ENCODE assay signal across 15 cellular contexts in genomic region chr5:83095163-83095972, GRCh38. TPM values are rescaled to one million over a fixed set of nuclear protein-coding genes. Genes with fewer than 3 reads are reported as not detected.
DNase-seq lines count a peak whose midpoint lies in the region; ATAC-seq, FAIRE-seq and TF ChIP-seq lines count a peak whose summit lies in the region.
"Had no signal": no experiment of that assay in that cellular context is flagged by ENCODE, and none has a peak within 500 bp of the region (broad histone marks: within the 10 kb centered on the region; RNA-seq: fewer than 3 reads in every experiment).

No MANE protein-coding gene starts in this region.

- TF ChIP-seq EP300 in SK-N-SH (IDR thresholded peaks at IDR 0.05; ENCODE audit: borderline replicate concordance in 1 of 2, low read depth in 1 of 2, low read length in 1 of 2): no peak

- CTCF ChIA-PET in SK-N-SH (lab: Yijun Ruan, JAX): no interaction called here

- DNase-seq in cardiac muscle cell (ENCODE audit: low read depth in 1 of 2, low spot score in 1 of 2): peak in 1 of 2 donors; percentile 23
- no peak for DNase-seq in Right ventricle myocardium inferior (ENCODE audit: missing footprints)
- no peak for DNase-seq in SK-N-SH
- no peak for DNase-seq in mesenchymal stem cell
- DNase-seq in urothelium cell line (ENCODE audit: low spot score): peak; percentile 6
- no peak for DNase-seq in OCI-M1 (lab: John Stamatoyannopoulos, UW)
- DNase-seq in SKM-1 treated with dmso at 0.1 percent for 144 hours (lab: John Stamatoyannopoulos, UW; ENCODE audit: unreplicated experiment): no peak
- DNase-seq in kidney glomerular epithelial cell (lab: John Stamatoyannopoulos, UW): no peak
- DNase-seq: C1 segment of cervical spinal cord, H7, NCI-H1092, NCI-H1694, NCI-H2107, Peyer's patch, SIG-M5 had no signal

- peak overlapping the region; percentile 47; the same call in 1 of the 2 replicates for H2AFZ ChIP-seq in SK-N-SH (ENCODE audit: low read depth)
- H2AFZ ChIP-seq in mesenchymal stem cell (ENCODE audit: low read depth, low read length): no peak overlapping the region

- no peaks in the 10 kb centered on the region for H3K27me3 ChIP-seq in cardiac muscle cell
- no peaks in the 10 kb centered on the region for H3K27me3 ChIP-seq in SK-N-SH (ENCODE audit: insufficient read depth)
- H3K27me3 ChIP-seq in mesenchymal stem cell (ENCODE audit: control insufficient read depth in 1 of 2, insufficient read depth in 1 of 2, low read length in 2 of 2): no peaks in the 10 kb centered on the region
- H3K27me3 ChIP-seq: Peyer's patch had no signal

- no peak overlapping the region for H4K8ac ChIP-seq in mesenchymal stem cell (ENCODE audit: low read length)

- no peak for FAIRE-seq in urothelium cell line (lab: Jason Lieb, UNC)

- H3K9me2 ChIP-seq in SK-N-SH: no peaks in the 10 kb centered on the region

- no peak for TF ChIP-seq RAD21 in SK-N-SH (IDR thresholded peaks at IDR 0.05; ENCODE audit: low read length)

- WGBS in SK-N-SH (ENCODE audit: low lambda C conversion rate): 60% methylated on average over 4 of the region's 4 CpGs
- WGBS in mesenchymal stem cell: 63% methylated on average over 4 of the region's 4 CpGs

- peak overlapping the region in 1 of 2 experiments; percentile 2 for H3K4ac ChIP-seq in mesenchymal stem cell (ENCODE audit: low read depth in 1 of 2, low read length in 2 of 2)

- intact Hi-C loops in Right ventricle myocardium inferior (cut with DNase I): loop anchor here (5.0 kb wide), 2 partner anchors 58 to 307 kb away; no protein-coding TSS in a partner anchor

- H3K9ac ChIP-seq in SK-N-SH (no peak overlapping the region), mesenchymal stem cell (ENCODE audit: low read length) (peak overlapping the region; percentile 19)

- H3K23ac ChIP-seq in mesenchymal stem cell (ENCODE audit: low read length in 2 of 2): no peak overlapping the region

- POLR2A ChIA-PET in SK-N-SH (lab: Yijun Ruan, JAX): no interaction called here

- H3K14ac ChIP-seq in mesenchymal stem cell (ENCODE audit: low read length in 2 of 2): no peak overlapping the region

- no peak overlapping the region for H2BK15ac ChIP-seq in mesenchymal stem cell (ENCODE audit: low read depth, poor library complexity, severe bottlenecking)

- no peak overlapping the region for H2BK12ac ChIP-seq in mesenchymal stem cell (ENCODE audit: low read length in 2 of 2)

- no peak overlapping the region for H3K4me3 ChIP-seq in cardiac muscle cell
- H3K4me3 ChIP-seq in SK-N-SH (ENCODE audit: low read depth in 2 of 2, low read length in 1 of 2): 0 out of 4 replicates have a peak overlapping the region, but pooled peaks of 1 of the 2 experiments have one; percentile 15
- H3K4me3 ChIP-seq in mesenchymal stem cell (ENCODE audit: insufficient read depth in 1 of 2, low read depth in 1 of 2, low read length in 2 of 2): no peak overlapping the region
- H3K4me3 ChIP-seq: Peyer's patch had no signal

- H2AK5ac ChIP-seq in mesenchymal stem cell (ENCODE audit: low read length, severe bottlenecking): no peak overlapping the region

- H3K36me3 ChIP-seq in cardiac muscle cell: no peaks in the 10 kb centered on the region
- H3K36me3 ChIP-seq in SK-N-SH (replicated peaks in 1 of 2; ENCODE audit: control insufficient read depth in 1 of 2, insufficient read depth in 2 of 2, low read length in 1 of 2): no peaks in the 10 kb centered on the region
- H3K36me3 ChIP-seq in mesenchymal stem cell (ENCODE audit: control insufficient read depth in 1 of 2, insufficient read depth in 2 of 2, low read depth in 1 of 2, low read length in 2 of 2): no peaks in the 10 kb centered on the region
- H3K36me3 ChIP-seq: Peyer's patch had no signal

- H2BK120ac ChIP-seq in mesenchymal stem cell (ENCODE audit: low read depth, low read length): no peak overlapping the region

- H3K4me2 ChIP-seq in SK-N-SH (peak overlapping the region; percentile 26; the same call in 1 of the 2 replicates), mesenchymal stem cell (ENCODE audit: low read length, poor library complexity, severe bottlenecking) (no peak overlapping the region)

- no peak overlapping the region for H3K18ac ChIP-seq in mesenchymal stem cell (ENCODE audit: low read depth in 1 of 2, low read length in 2 of 2)

- no peak overlapping the region for H2BK5ac ChIP-seq in mesenchymal stem cell (ENCODE audit: low read depth, low read length, poor library complexity, severe bottlenecking)

- H3K79me2 ChIP-seq in SK-N-SH (ENCODE audit: insufficient read depth): peaks cover 8% of the 10 kb centered on the region; the same call in 1 of the 2 replicates

- no peak for TF ChIP-seq CTCF in cardiac muscle cell (IDR thresholded peaks at IDR 0.05; ENCODE audit: low read depth, low read length)
- no peak for TF ChIP-seq CTCF in SK-N-SH (IDR thresholded peaks at IDR 0.05)

- H3F3A ChIP-seq in SK-N-SH (replicated peaks; ENCODE audit: insufficient read depth): peaks cover 17% of the 10 kb centered on the region

- no peaks in the 10 kb centered on the region for H4K20me1 ChIP-seq in SK-N-SH (ENCODE audit: insufficient read depth)

- ATAC-seq in Right ventricle myocardium inferior: no peak

- H4K91ac ChIP-seq in mesenchymal stem cell (ENCODE audit: low read length): no peak overlapping the region

- H3K79me1 ChIP-seq in mesenchymal stem cell (replicated peaks; ENCODE audit: low read length, poor library complexity, severe bottlenecking): peaks cover 9% of the 10 kb centered on the region

- H3K27ac ChIP-seq in cardiac muscle cell (peak overlapping the region; percentile 51), SK-N-SH (ENCODE audit: low read depth in 2 of 2, low read length in 1 of 2) (peak overlapping the region in 1 of 2 experiments; percentile 78; a peak in 2 of 4 replicates), mesenchymal stem cell (ENCODE audit: low read length, poor library complexity, severe bottlenecking) (no peak overlapping the region)
- H3K27ac ChIP-seq: Peyer's patch had no signal

- no peaks in the 10 kb centered on the region for H3K9me3 ChIP-seq in cardiac muscle cell (ENCODE audit: low read depth)
- peaks cover 8% of the 10 kb centered on the region; the same call in 1 of the 2 replicates for H3K9me3 ChIP-seq in SK-N-SH
- peaks cover 18% of the 10 kb centered on the region for H3K9me3 ChIP-seq in mesenchymal stem cell (ENCODE audit: control insufficient read depth, low read length)
- H3K9me3 ChIP-seq: Peyer's patch had no signal

- H3K4me1 ChIP-seq in cardiac muscle cell (ENCODE audit: low read depth): peaks cover 42% of the 10 kb centered on the region
- H3K4me1 ChIP-seq in SK-N-SH (ENCODE audit: control insufficient read depth in 1 of 2, insufficient read depth in 2 of 2, low read depth in 1 of 2, low read length in 1 of 2): peaks cover 9 to 24% of the 10 kb centered on the region in 2 experiments; a peak in 3 of 4 replicates
- peaks cover 7% of the 10 kb centered on the region for H3K4me1 ChIP-seq in mesenchymal stem cell (ENCODE audit: control insufficient read depth, insufficient read depth, low read depth, low read length)
- H3K4me1 ChIP-seq: Peyer's patch had no signal

TF ChIP-seq in SK-N-SH, 30 proteins besides CTCF, POLR2A, EP300 and RAD21:
- TF ChIP-seq NRF1 (IDR thresholded peaks at IDR 0.05; ENCODE audit: low read depth, low read length): no peak
- TF ChIP-seq, protein P1, sequence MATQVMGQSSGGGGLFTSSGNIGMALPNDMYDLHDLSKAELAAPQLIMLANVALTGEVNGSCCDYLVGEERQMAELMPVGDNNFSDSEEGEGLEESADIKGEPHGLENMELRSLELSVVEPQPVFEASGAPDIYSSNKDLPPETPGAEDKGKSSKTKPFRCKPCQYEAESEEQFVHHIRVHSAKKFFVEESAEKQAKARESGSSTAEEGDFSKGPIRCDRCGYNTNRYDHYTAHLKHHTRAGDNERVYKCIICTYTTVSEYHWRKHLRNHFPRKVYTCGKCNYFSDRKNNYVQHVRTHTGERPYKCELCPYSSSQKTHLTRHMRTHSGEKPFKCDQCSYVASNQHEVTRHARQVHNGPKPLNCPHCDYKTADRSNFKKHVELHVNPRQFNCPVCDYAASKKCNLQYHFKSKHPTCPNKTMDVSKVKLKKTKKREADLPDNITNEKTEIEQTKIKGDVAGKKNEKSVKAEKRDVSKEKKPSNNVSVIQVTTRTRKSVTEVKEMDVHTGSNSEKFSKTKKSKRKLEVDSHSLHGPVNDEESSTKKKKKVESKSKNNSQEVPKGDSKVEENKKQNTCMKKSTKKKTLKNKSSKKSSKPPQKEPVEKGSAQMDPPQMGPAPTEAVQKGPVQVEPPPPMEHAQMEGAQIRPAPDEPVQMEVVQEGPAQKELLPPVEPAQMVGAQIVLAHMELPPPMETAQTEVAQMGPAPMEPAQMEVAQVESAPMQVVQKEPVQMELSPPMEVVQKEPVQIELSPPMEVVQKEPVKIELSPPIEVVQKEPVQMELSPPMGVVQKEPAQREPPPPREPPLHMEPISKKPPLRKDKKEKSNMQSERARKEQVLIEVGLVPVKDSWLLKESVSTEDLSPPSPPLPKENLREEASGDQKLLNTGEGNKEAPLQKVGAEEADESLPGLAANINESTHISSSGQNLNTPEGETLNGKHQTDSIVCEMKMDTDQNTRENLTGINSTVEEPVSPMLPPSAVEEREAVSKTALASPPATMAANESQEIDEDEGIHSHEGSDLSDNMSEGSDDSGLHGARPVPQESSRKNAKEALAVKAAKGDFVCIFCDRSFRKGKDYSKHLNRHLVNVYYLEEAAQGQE (IDR thresholded peaks at IDR 0.05; ENCODE audit: low read depth, low read length): peak; percentile 83

RNA-seq across cellular contexts. Expression of gene XRCC4, which starts 18.0 kb away (rescaled TPM):
- total RNA-seq in cardiac muscle cell (9.7 and 10.1 TPM in 2 replicates), Right ventricle myocardium inferior (7.9 TPM)
- polyA plus RNA-seq in cardiac muscle cell (19.2 and 19.7 TPM in 2 replicates), SK-N-SH (2012; rRNA removed) (1.8 and 2.4 TPM in 2 replicates)
- 3.7 and 6.8 TPM in 2 replicates for polyA plus RNA-seq in SK-N-SH (2012; cell fraction: cytosol; rRNA removed)
- 0.65 and 1.3 TPM in 2 replicates for polyA plus RNA-seq in SK-N-SH (2012; cell fraction: nucleus; rRNA removed)
- 6.3 TPM for polyA plus RNA-seq in mesenchymal stem cell (2013, experiment 1 of 2)
- 7.2 TPM for polyA plus RNA-seq in mesenchymal stem cell (2013, experiment 2 of 2)

RNA-seq across cellular contexts. Expression of gene TMEM167A, which starts 18.2 kb away (rescaled TPM):
- total RNA-seq in cardiac muscle cell (55.8 and 66.7 TPM in 2 replicates), Right ventricle myocardium inferior (53.9 TPM)
- polyA plus RNA-seq in cardiac muscle cell (105 and 143 TPM in 2 replicates), SK-N-SH (2012; rRNA removed) (23.7 and 38.2 TPM in 2 replicates)
- 48.6 and 78.5 TPM in 2 replicates for polyA plus RNA-seq in SK-N-SH (2012; cell fraction: cytosol; rRNA removed)
- 8.2 and 22.3 TPM in 2 replicates for polyA plus RNA-seq in SK-N-SH (2012; cell fraction: nucleus; rRNA removed)
- 76.4 TPM for polyA plus RNA-seq in mesenchymal stem cell (2013, experiment 1 of 2)
- 83.2 TPM for polyA plus RNA-seq in mesenchymal stem cell (2013, experiment 2 of 2)
